1 cellular context compared by ENCODE assay signal in genomic region chr7:135385209-135385608, GRCh38.
TF ChIP-seq lines count a peak whose summit lies in the region.

No MANE protein-coding gene starts in this region.

TF ChIP-seq in SK-N-SH treated with all-trans-retinoic acid at 6 μM for 48 hours, 23 proteins besides CTCF, POLR2A, EP300 and RAD21 (continued from another document):
- no peak for TF ChIP-seq POU6F1 (CRISPR knock-in tag; IDR thresholded peaks at IDR 0.05; ENCODE audit: borderline replicate concordance, low read depth)
- no peak for TF ChIP-seq ZFP3 (CRISPR knock-in tag; IDR thresholded peaks at IDR 0.05)
- TF ChIP-seq ZNF565 (CRISPR knock-in tag; conservative IDR thresholded peaks at IDR 0.05; ENCODE audit: low read depth) = no peak
- no peak for TF ChIP-seq GLIS3 (CRISPR knock-in tag; IDR thresholded peaks at IDR 0.05)
- no peak for TF ChIP-seq PPARA (CRISPR knock-in tag; IDR thresholded peaks at IDR 0.05; ENCODE audit: borderline replicate concordance)
- no peak for TF ChIP-seq TCF4 (CRISPR knock-in tag; IDR thresholded peaks at IDR 0.05; ENCODE audit: borderline replicate concordance)
- no peak for TF ChIP-seq SNAI2 (CRISPR knock-in tag; IDR thresholded peaks at IDR 0.05)
- no peak for TF ChIP-seq ZFP30 (CRISPR knock-in tag; IDR thresholded peaks at IDR 0.05)
- no peak for TF ChIP-seq OSR1 (CRISPR knock-in tag; IDR thresholded peaks at IDR 0.05)
- TF ChIP-seq, protein P1, sequence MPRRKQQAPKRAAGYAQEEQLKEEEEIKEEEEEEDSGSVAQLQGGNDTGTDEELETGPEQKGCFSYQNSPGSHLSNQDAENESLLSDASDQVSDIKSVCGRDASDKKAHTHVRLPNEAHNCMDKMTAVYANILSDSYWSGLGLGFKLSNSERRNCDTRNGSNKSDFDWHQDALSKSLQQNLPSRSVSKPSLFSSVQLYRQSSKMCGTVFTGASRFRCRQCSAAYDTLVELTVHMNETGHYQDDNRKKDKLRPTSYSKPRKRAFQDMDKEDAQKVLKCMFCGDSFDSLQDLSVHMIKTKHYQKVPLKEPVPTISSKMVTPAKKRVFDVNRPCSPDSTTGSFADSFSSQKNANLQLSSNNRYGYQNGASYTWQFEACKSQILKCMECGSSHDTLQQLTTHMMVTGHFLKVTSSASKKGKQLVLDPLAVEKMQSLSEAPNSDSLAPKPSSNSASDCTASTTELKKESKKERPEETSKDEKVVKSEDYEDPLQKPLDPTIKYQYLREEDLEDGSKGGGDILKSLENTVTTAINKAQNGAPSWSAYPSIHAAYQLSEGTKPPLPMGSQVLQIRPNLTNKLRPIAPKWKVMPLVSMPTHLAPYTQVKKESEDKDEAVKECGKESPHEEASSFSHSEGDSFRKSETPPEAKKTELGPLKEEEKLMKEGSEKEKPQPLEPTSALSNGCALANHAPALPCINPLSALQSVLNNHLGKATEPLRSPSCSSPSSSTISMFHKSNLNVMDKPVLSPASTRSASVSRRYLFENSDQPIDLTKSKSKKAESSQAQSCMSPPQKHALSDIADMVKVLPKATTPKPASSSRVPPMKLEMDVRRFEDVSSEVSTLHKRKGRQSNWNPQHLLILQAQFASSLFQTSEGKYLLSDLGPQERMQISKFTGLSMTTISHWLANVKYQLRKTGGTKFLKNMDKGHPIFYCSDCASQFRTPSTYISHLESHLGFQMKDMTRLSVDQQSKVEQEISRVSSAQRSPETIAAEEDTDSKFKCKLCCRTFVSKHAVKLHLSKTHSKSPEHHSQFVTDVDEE (CRISPR knock-in tag; IDR thresholded peaks at IDR 0.05) = no peak
- no peak for TF ChIP-seq RARB (CRISPR knock-in tag; IDR thresholded peaks at IDR 0.05)
